ENCODE assay signal across 8 cellular contexts in genomic region chrX:109732780-109733657, GRCh38. TPM values are rescaled to one million over a fixed set of nuclear protein-coding genes. Genes with fewer than 3 reads are reported as not detected.
DNase-seq lines count a peak whose midpoint lies in the region; ATAC-seq and TF ChIP-seq lines count a peak whose summit lies in the region.

Gene ACSL4, minus strand, starts transcription at chrX:109733257. Its CDS starts 49,894 bp downstream, at chrX:109683363.

- DNase-seq in DMS 273 (lab: John Stamatoyannopoulos, UW; ENCODE audit: unreplicated experiment), result peak; percentile 96
- peak; percentile 66 for DNase-seq in Jurkat, Clone E6-1 (ENCODE audit: low read depth, low spot score)
- peak; percentile 77 to 92 (median 86) for DNase-seq in Peyer's patch
- DNase-seq in activated T-cell treated with anti-CD3 and anti-CD28 coated beads, Interleukin-2, amount 50 U/mL, for 4 hours, result peak; percentile 90
- peak; percentile 65 to 74 for DNase-seq in stimulated activated CD8-positive, alpha-beta memory T cell treated with anti-CD3 and anti-CD28 coated beads, Interleukin-7, amount 100 ng/mL, for 1 hour (ENCODE audit: low read depth in 2 of 2)

- H3K9me3 ChIP-seq in Peyer's patch, result no peaks in the 10 kb centered on the region
- peaks cover 0 to 4% of the 10 kb centered on the region in 2 donors for H3K9me3 ChIP-seq in esophagus (ENCODE audit: control insufficient read depth in 2 of 2, insufficient read depth in 1 of 2, low read depth in 1 of 2, low read length in 1 of 2)
- no peaks in the 10 kb centered on the region for H3K9me3 ChIP-seq in muscle layer of colon (ENCODE audit: low read length)

- peak; percentile 75 for ATAC-seq in GM21529 (IDR thresholded peaks at IDR 0.05; ENCODE audit: unreplicated experiment)
- ATAC-seq in activated T-cell treated with anti-CD3 and anti-CD28 coated beads, Interleukin-2, amount 50 U/mL, for 4 hours, result peak; percentile 78 to 84

- no peaks in the 10 kb centered on the region for H3K36me3 ChIP-seq in Peyer's patch
- H3K36me3 ChIP-seq in esophagus (ENCODE audit: control insufficient read depth in 2 of 2, insufficient read depth in 2 of 2, low read length in 1 of 2), result no peaks in the 10 kb centered on the region
- H3K36me3 ChIP-seq in muscle layer of colon (ENCODE audit: insufficient read depth, low read length), result no peaks in the 10 kb centered on the region

- no peaks in the 10 kb centered on the region for H3K27me3 Mint-ChIP-seq in activated T-cell treated with anti-CD3 and anti-CD28 coated beads, Interleukin-2, amount 50 U/mL, for 4 hours (ENCODE audit: low read depth)

- TF ChIP-seq POLR2A in Peyer's patch (IDR thresholded peaks at IDR 0.05), result peak in 1 of 2 donors; percentile 36

- no peak for TF ChIP-seq CTCF in Peyer's patch (IDR thresholded peaks at IDR 0.05)

- peaks cover 11% of the 10 kb centered on the region for H3K36me3 Mint-ChIP-seq in activated T-cell treated with anti-CD3 and anti-CD28 coated beads, Interleukin-2, amount 50 U/mL, for 4 hours (ENCODE audit: insufficient read depth)

- 0 to 31% methylated on average over 78 to 94 of the region's 94 CpGs for WGBS in esophagus, 2 donors

- peak within 1 kb of the TSS; percentile 80 to 89 (median 86) for H3K27ac ChIP-seq in Peyer's patch
- H3K27ac ChIP-seq in esophagus (ENCODE audit: low read depth in 2 of 2, low read length in 1 of 2), result peak within 1 kb of the TSS; percentile 78 to 91
- peak within 1 kb of the TSS; percentile 42 for H3K27ac ChIP-seq in muscle layer of colon (ENCODE audit: low read depth, low read length)

- H3K27me3 ChIP-seq in Peyer's patch (no peaks in the 10 kb centered on the region), esophagus (ENCODE audit: control insufficient read depth in 1 of 2, insufficient read depth in 2 of 2, low read length in 2 of 2) (no peaks in the 10 kb centered on the region), muscle layer of colon (ENCODE audit: control insufficient read depth in 1 of 2, insufficient read depth in 2 of 2, low read length in 2 of 2) (peaks cover 0 to 4% of the 10 kb centered on the region in 2 donors)

- peak within 1 kb of the TSS; percentile 80 for H3K4me3 ChIP-seq in Jurkat, Clone E6-1 (ENCODE audit: low read length)
- H3K4me3 ChIP-seq in Peyer's patch, result peak within 1 kb of the TSS; percentile 59 to 84 (median 76)
- peak within 1 kb of the TSS; percentile 69 to 74 for H3K4me3 ChIP-seq in esophagus (ENCODE audit: low read depth in 1 of 2, low read length in 2 of 2)
- H3K4me3 ChIP-seq in muscle layer of colon (ENCODE audit: low read depth in 1 of 2, low read length in 2 of 2), result peak within 1 kb of the TSS; percentile 69 to 71

- H3K9me3 Mint-ChIP-seq in activated T-cell treated with anti-CD3 and anti-CD28 coated beads, Interleukin-2, amount 50 U/mL, for 4 hours, result no peaks in the 10 kb centered on the region

- H3K4me3 Mint-ChIP-seq in activated T-cell treated with anti-CD3 and anti-CD28 coated beads, Interleukin-2, amount 50 U/mL, for 4 hours, result peak within 1 kb of the TSS; percentile 95

- H3K9ac ChIP-seq in muscle layer of colon (ENCODE audit: low read length), result peak within 1 kb of the TSS; percentile 47

- peaks cover 26% of the 10 kb centered on the region for H3K4me1 Mint-ChIP-seq in activated T-cell treated with anti-CD3 and anti-CD28 coated beads, Interleukin-2, amount 50 U/mL, for 4 hours (ENCODE audit: low read depth)

- H3K4me1 ChIP-seq in Peyer's patch (no peaks in the 10 kb centered on the region), esophagus (ENCODE audit: control insufficient read depth in 2 of 2, insufficient read depth in 2 of 2, low read length in 1 of 2) (no peaks in the 10 kb centered on the region), muscle layer of colon (ENCODE audit: insufficient read depth, low read length) (no peaks in the 10 kb centered on the region)

RNA-seq across cellular contexts. Expression of gene ACSL4, which starts in this region (rescaled TPM):
- 30.0 TPM for polyA plus RNA-seq in Jurkat, Clone E6-1 (2012; ENCODE audit: insufficient read depth, insufficient read length)
- total RNA-seq in Peyer's patch, result 10 to 100 TPM; 12.4 to 32.2 (median 17.6) TPM
- 10 to 100 TPM; 59.7 to 66.7 (median 63.1) TPM for total RNA-seq in activated T-cell treated with anti-CD3 and anti-CD28 coated beads, Interleukin-2, amount 50 U/mL, for 4 hours
- 1 to 10 TPM; 5.9 to 7.4 TPM for polyA plus RNA-seq in esophagus

Comparison
In these comparisons a context has a peak if more than half of its experiments do, and no peak if none do; other contexts are left out.
1. Peak in every context shown above with its lines: DNase-seq, ATAC-seq, H3K4me3 ChIP-seq and H3K27ac ChIP-seq.